16 cellular contexts compared by ENCODE assay signal in genomic region chr1:16720403-16721223, GRCh38. TPM values are rescaled to one million over a fixed set of nuclear protein-coding genes. Genes with fewer than 3 reads are reported as not detected.
DNase-seq lines count a peak whose midpoint lies in the region; ATAC-seq and TF ChIP-seq lines count a peak whose summit lies in the region.
"Had no signal": no experiment of that assay in that cellular context is flagged by ENCODE, and none has a peak within 500 bp of the region (broad histone marks: within the 10 kb centered on the region; RNA-seq: fewer than 3 reads in every experiment).

No MANE protein-coding gene starts in this region.

- H3K4me3 Mint-ChIP-seq in chondrocyte (ENCODE audit: unreplicated experiment) (no peak overlapping the region), neural progenitor cell (peak overlapping the region; percentile 12), glutamatergic neuron (ENCODE audit: unreplicated experiment) (no peak overlapping the region), immature natural killer cell (no peak overlapping the region)
- H3K4me3 Mint-ChIP-seq: mesothelial cell of epicardium; stimulated activated naive CD8-positive, alpha-beta T cell treated with anti-CD3 and anti-CD28 coated beads, Interleukin-15, amount 100 ng/mL, for 72 hours; WTC11 had no signal

- H3K9ac ChIP-seq in BLaER1 treated with 17β-estradiol and CSF1 and Interleukin-3, amounts not matched to agents 10 nM and 100 nM = no peak overlapping the region
- no peak overlapping the region for H3K9ac ChIP-seq in neural progenitor cell

- no peak for ATAC-seq in HG03460 (IDR thresholded peaks at IDR 0.05; ENCODE audit: unreplicated experiment)
- ATAC-seq: stimulated activated naive CD8-positive, alpha-beta T cell treated with anti-CD3 and anti-CD28 coated beads, Interleukin-15, amount 100 ng/mL, for 72 hours; WTC11 had no signal

- H3F3A ChIP-seq in neural progenitor cell (ENCODE audit: low read depth) = no peaks in the 10 kb centered on the region

- H3K36me3 ChIP-seq in BLaER1 treated with 17β-estradiol and CSF1 and Interleukin-3, amounts not matched to agents 10 nM and 100 nM = no peaks in the 10 kb centered on the region
- no peaks in the 10 kb centered on the region for H3K36me3 ChIP-seq in neural progenitor cell
- H3K36me3 ChIP-seq: prostate gland had no signal

- H3K4me1 ChIP-seq in BLaER1 treated with 17β-estradiol and CSF1 and Interleukin-3, amounts not matched to agents 10 nM and 100 nM = peaks cover 0 to 12% (median 7%) of the 10 kb centered on the region in 10 experiments; a peak in 11 of 20 replicates
- no peaks in the 10 kb centered on the region for H3K4me1 ChIP-seq in neural progenitor cell
- H3K4me1 ChIP-seq: prostate gland had no signal

- H3K27me3 ChIP-seq in BLaER1 treated with 17β-estradiol and CSF1 and Interleukin-3, amounts not matched to agents 10 nM and 100 nM = peaks cover 17 to 87% (median 40%) of the 10 kb centered on the region in 11 experiments
- no peaks in the 10 kb centered on the region for H3K27me3 ChIP-seq in neural progenitor cell

- no peaks in the 10 kb centered on the region for H3K79me2 ChIP-seq in neural progenitor cell (ENCODE audit: low read depth)

- H3K4me3 ChIP-seq in BLaER1 treated with 17β-estradiol and CSF1 and Interleukin-3, amounts not matched to agents 10 nM and 100 nM = no peak overlapping the region
- H3K4me3 ChIP-seq in GM12865 (ENCODE audit: low read depth, low read length) (no peak overlapping the region), neural progenitor cell (no peak overlapping the region)
- H3K4me3 ChIP-seq: prostate gland had no signal

- peaks cover 6% of the 10 kb centered on the region for H3K4me1 Mint-ChIP-seq in chondrocyte (ENCODE audit: low read depth)
- H3K4me1 Mint-ChIP-seq in neural progenitor cell = peaks cover 29% of the 10 kb centered on the region
- H3K4me1 Mint-ChIP-seq in glutamatergic neuron (ENCODE audit: low read depth, unreplicated experiment) = peaks cover 33% of the 10 kb centered on the region
- no peaks in the 10 kb centered on the region for H3K4me1 Mint-ChIP-seq in immature natural killer cell
- H3K4me1 Mint-ChIP-seq: stimulated activated naive CD8-positive, alpha-beta T cell treated with anti-CD3 and anti-CD28 coated beads, Interleukin-15, amount 100 ng/mL, for 72 hours had no signal

- peaks cover 0 to 39% (median 0%) of the 10 kb centered on the region in 11 experiments; a peak in 5 of 22 replicates for H4K20me1 ChIP-seq in BLaER1 treated with 17β-estradiol and CSF1 and Interleukin-3, amounts not matched to agents 10 nM and 100 nM
- H4K20me1 ChIP-seq in neural progenitor cell (ENCODE audit: low read depth) = no peaks in the 10 kb centered on the region

- DNase-seq in GM12865 (ENCODE audit: low read depth) (peak; percentile 32), chondrocyte (ENCODE audit: low spot score) (peak; percentile 86), neural progenitor cell (ENCODE audit: low spot score) (peak; percentile 1), glutamatergic neuron (no peak), NOMO-1 treated with dmso at 0.1 percent for 144 hours (lab: John Stamatoyannopoulos, UW; ENCODE audit: unreplicated experiment) (no peak), immature natural killer cell (no peak)
- DNase-seq: activated effector memory CD4-positive, alpha-beta T cell treated with anti-CD3 and anti-CD28 coated beads, Interleukin-2, amount 50 U/mL, for 16 hours; NCI-H2029; NK-92 treated with Interleukin-12 subunit alpha and Interleukin-12 subunit beta, amount 100 ng/mL, for 24 hours; stimulated activated naive CD8-positive, alpha-beta T cell treated with anti-CD3 and anti-CD28 coated beads, Interleukin-15, amount 100 ng/mL, for 72 hours had no signal

- no peak overlapping the region for H3K27ac ChIP-seq in BLaER1 treated with 17β-estradiol and CSF1 and Interleukin-3, amounts not matched to agents 10 nM and 100 nM
- no peak overlapping the region for H3K27ac ChIP-seq in neural progenitor cell
- H3K27ac ChIP-seq: prostate gland had no signal

- no peaks in the 10 kb centered on the region for H3K9me3 ChIP-seq in BLaER1 treated with 17β-estradiol and CSF1 and Interleukin-3, amounts not matched to agents 10 nM and 100 nM (replicated peaks in 1 of 11)
- H3K9me3 ChIP-seq in neural progenitor cell (ENCODE audit: low read depth) = no peaks in the 10 kb centered on the region
- H3K9me3 ChIP-seq: prostate gland had no signal

- TF ChIP-seq CTCF in GM12865 (IDR thresholded peaks at IDR 0.05; ENCODE audit: insufficient read depth, low read depth, low read length, missing control alignments) = no peak
- TF ChIP-seq CTCF in chondrocyte (IDR thresholded peaks at IDR 0.05) = no peak
- TF ChIP-seq CTCF in neural progenitor cell (IDR thresholded peaks at IDR 0.05) = no peak
- TF ChIP-seq CTCF in glutamatergic neuron (IDR thresholded peaks at IDR 0.05; ENCODE audit: partially characterized antibody, unreplicated experiment) = no peak

- H3K4me2 ChIP-seq in BLaER1 treated with 17β-estradiol and CSF1 and Interleukin-3, amounts not matched to agents 10 nM and 100 nM = peak overlapping the region in 7 of 11 experiments; percentile 13 to 43 (median 32); a peak in 13 of 22 replicates
- no peak overlapping the region for H3K4me2 ChIP-seq in neural progenitor cell

- H2AFZ ChIP-seq in neural progenitor cell (replicated peaks) = no peak overlapping the region

- H3K27ac Mint-ChIP-seq in chondrocyte (ENCODE audit: unreplicated experiment) (no peak overlapping the region), neural progenitor cell (peak overlapping the region; percentile 78), glutamatergic neuron (ENCODE audit: unreplicated experiment) (no peak overlapping the region), immature natural killer cell (no peak overlapping the region)
- H3K27ac Mint-ChIP-seq: mesothelial cell of epicardium; stimulated activated naive CD8-positive, alpha-beta T cell treated with anti-CD3 and anti-CD28 coated beads, Interleukin-15, amount 100 ng/mL, for 72 hours; WTC11 had no signal

- no peaks in the 10 kb centered on the region for H3K36me3 Mint-ChIP-seq in chondrocyte (ENCODE audit: low read depth)
- H3K36me3 Mint-ChIP-seq in neural progenitor cell = no peaks in the 10 kb centered on the region
- H3K36me3 Mint-ChIP-seq in glutamatergic neuron (ENCODE audit: unreplicated experiment) = peaks cover 3% of the 10 kb centered on the region
- H3K36me3 Mint-ChIP-seq in immature natural killer cell = no peaks in the 10 kb centered on the region
- H3K36me3 Mint-ChIP-seq: mesothelial cell of epicardium, WTC11 had no signal

- peaks cover 12% of the 10 kb centered on the region for H3K27me3 Mint-ChIP-seq in chondrocyte (ENCODE audit: low read depth)
- peaks cover 5% of the 10 kb centered on the region for H3K27me3 Mint-ChIP-seq in neural progenitor cell (ENCODE audit: insufficient read depth, low read depth)
- H3K27me3 Mint-ChIP-seq in glutamatergic neuron (ENCODE audit: unreplicated experiment) = peaks cover 12% of the 10 kb centered on the region
- H3K27me3 Mint-ChIP-seq in immature natural killer cell (ENCODE audit: low read depth in 3 of 3) = peaks cover 4 to 9% (median 5%) of the 10 kb centered on the region in 3 donors

- no peaks in the 10 kb centered on the region for H3K9me3 Mint-ChIP-seq in chondrocyte (ENCODE audit: low read depth)
- H3K9me3 Mint-ChIP-seq in neural progenitor cell = no peaks in the 10 kb centered on the region
- H3K9me3 Mint-ChIP-seq in glutamatergic neuron (ENCODE audit: unreplicated experiment) = peaks cover 16% of the 10 kb centered on the region
- no peaks in the 10 kb centered on the region for H3K9me3 Mint-ChIP-seq in immature natural killer cell
- H3K9me3 Mint-ChIP-seq: mesothelial cell of epicardium; stimulated activated naive CD8-positive, alpha-beta T cell treated with anti-CD3 and anti-CD28 coated beads, Interleukin-15, amount 100 ng/mL, for 72 hours; WTC11 had no signal

RNA-seq across cellular contexts. Expression of gene RNU1-4, which starts 19.7 kb away (rescaled TPM):
- total RNA-seq in chondrocyte = 1,438 to 1,620 TPM (median 1,579 TPM) in 3 replicates
- total RNA-seq in neural progenitor cell (ENCODE audit: low replicate concordance) = under 0.01 TPM in 2 replicates
- 3,598 TPM for total RNA-seq in glutamatergic neuron (ENCODE audit: unreplicated experiment)
- 10 to 100 TPM in 1 of 3 donors, not detected in 2; 28.1 TPM for polyA plus RNA-seq in immature natural killer cell
- polyA plus RNA-seq: BJ had no signal

RNA-seq across cellular contexts. Expression of gene RNU1-3, which starts 53.9 kb away (rescaled TPM):
- total RNA-seq in chondrocyte (1,438 to 1,620 TPM (median 1,579 TPM) in 3 replicates), neural progenitor cell (ENCODE audit: low replicate concordance) (under 0.01 TPM in 2 replicates), glutamatergic neuron (ENCODE audit: unreplicated experiment) (3,598 TPM)
- 10 to 100 TPM in 1 of 3 donors, not detected in 2; 28.1 TPM for polyA plus RNA-seq in immature natural killer cell
- polyA plus RNA-seq: BJ had no signal

Comparison
In these comparisons a context has a peak if more than half of its experiments do, and no peak if none do; other contexts are left out.
1. DNase-seq: peak in GM12865 (single experiment), chondrocyte (single experiment) and neural progenitor cell (single experiment); none in glutamatergic neuron (single experiment), NOMO-1 treated with dmso at 0.1 percent for 144 hours (single experiment) and immature natural killer cell (0 of 3).
2. RNA of gene RNU1-4, which starts 19.7 kb away (total RNA-seq): 3,598 TPM in glutamatergic neuron (single experiment) and 1,438 to 1,620 TPM in chondrocyte; under 0.01 TPM in neural progenitor cell; every median in the first group is over 1,000 times any median in the second.
3. RNA of gene RNU1-3, which starts 53.9 kb away (total RNA-seq): 3,598 TPM in glutamatergic neuron (single experiment) and 1,438 to 1,620 TPM in chondrocyte; under 0.01 TPM in neural progenitor cell; every median in the first group is over 1,000 times any median in the second.